9 cellular contexts compared by ENCODE assay signal in the genomic region with DNA sequence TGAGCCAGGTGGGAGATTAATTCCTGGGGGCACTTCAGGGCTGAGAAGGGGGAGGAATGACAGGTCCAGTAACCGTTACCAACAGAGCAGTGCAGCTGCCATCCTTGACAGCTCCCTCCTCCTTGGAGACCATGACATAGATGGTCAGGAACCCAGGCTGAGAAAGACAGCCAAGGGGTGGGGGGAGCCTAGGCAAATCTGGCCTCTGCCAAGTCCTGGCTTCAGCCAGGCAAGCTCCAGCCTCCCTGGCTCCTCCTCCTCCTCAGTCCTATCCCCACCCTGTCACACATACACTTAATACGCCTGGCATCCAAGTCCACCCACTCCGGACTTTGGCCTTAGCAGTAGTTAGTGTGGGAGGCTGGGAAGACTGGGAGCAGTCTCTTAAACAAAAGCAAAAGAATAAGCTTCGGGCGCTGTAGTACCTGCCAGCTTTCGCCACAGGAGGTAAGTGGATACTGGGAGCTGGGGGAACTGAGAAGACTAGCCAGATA. TPM values are rescaled to one million over a fixed set of nuclear protein-coding genes. Genes with fewer than 3 reads are reported as not detected.
DNase-seq lines count a peak whose midpoint lies in the region; ATAC-seq and TF ChIP-seq lines count a peak whose summit lies in the region.
"Had no signal": no experiment of that assay in that cellular context is flagged by ENCODE, and none has a peak within 500 bp of the region (broad histone marks: within the 10 kb centered on the region; RNA-seq: fewer than 3 reads in every experiment).

A gene with protein sequence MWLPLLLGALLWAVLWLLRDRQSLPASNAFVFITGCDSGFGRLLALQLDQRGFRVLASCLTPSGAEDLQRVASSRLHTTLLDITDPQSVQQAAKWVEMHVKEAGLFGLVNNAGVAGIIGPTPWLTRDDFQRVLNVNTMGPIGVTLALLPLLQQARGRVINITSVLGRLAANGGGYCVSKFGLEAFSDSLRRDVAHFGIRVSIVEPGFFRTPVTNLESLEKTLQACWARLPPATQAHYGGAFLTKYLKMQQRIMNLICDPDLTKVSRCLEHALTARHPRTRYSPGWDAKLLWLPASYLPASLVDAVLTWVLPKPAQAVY (plus strand): TSS at position 323 of the 494 bp plus-strand sequence. CDS start 792 bp downstream, outside the sequence.

- peaks cover 11% of the 10 kb centered on the region for H3K9me3 Mint-ChIP-seq in glutamatergic neuron (ENCODE audit: unreplicated experiment)
- no peaks in the 10 kb centered on the region for H3K9me3 Mint-ChIP-seq in activated T-cell treated with anti-CD3 and anti-CD28 coated beads, Interleukin-2, amount 50 U/mL, for 4 hours

- WGBS in heart right ventricle, 2 donors: 42 to 55% methylated on average over 6 of the region's 6 CpGs

- H3K27me3 Mint-ChIP-seq in T-helper 17 cell (no peaks in the 10 kb centered on the region), glutamatergic neuron (ENCODE audit: unreplicated experiment) (peaks cover 12% of the 10 kb centered on the region)
- peaks cover 2% of the 10 kb centered on the region for H3K27me3 Mint-ChIP-seq in activated T-cell treated with anti-CD3 and anti-CD28 coated beads, Interleukin-2, amount 50 U/mL, for 4 hours (ENCODE audit: low read depth)

- no peaks in the 10 kb centered on the region for H3K27me3 ChIP-seq in heart right ventricle

- H3K36me3 ChIP-seq in heart right ventricle: peaks cover 0 to 56% (median 11%) of the 10 kb centered on the region in 9 donors

- H3K4me1 ChIP-seq in heart right ventricle: peaks cover 33 to 87% (median 79%) of the 10 kb centered on the region in 9 donors

- peak within 1 kb of the TSS; percentile 5 to 97 (median 92) for H3K27ac ChIP-seq in heart right ventricle

- ATAC-seq in T-helper 17 cell (no peak), heart right ventricle (peak; percentile 31 to 72 (median 38)), GM18870 (IDR thresholded peaks at IDR 0.05; ENCODE audit: unreplicated experiment) (no peak)
- ATAC-seq in activated T-cell treated with anti-CD3 and anti-CD28 coated beads, Interleukin-2, amount 50 U/mL, for 4 hours: no peak

- DNase-seq in DMS 273 (lab: John Stamatoyannopoulos, UW; ENCODE audit: unreplicated experiment) (peak; percentile 85), T-helper 17 cell (no peak), heart right ventricle (peak in 1 of 2 donors; percentile 60), retinal pigment epithelial cell (ENCODE audit: low read depth) (no peak), glutamatergic neuron (no peak), RKO (ENCODE audit: low spot score) (no peak)
- no peak for DNase-seq in activated T-cell treated with anti-CD3 and anti-CD28 coated beads, Interleukin-2, amount 50 U/mL, for 4 hours
- DNase-seq: stimulated activated CD4-positive, alpha-beta T cell treated with anti-CD3 and anti-CD28 coated beads, Interleukin-4, amount 100 ng/mL, for 4 hours had no signal

- intact Hi-C loops in heart right ventricle (cut with DNase I): loop anchor here in 7 of 10 donors (2.0 to 5.0 kb wide), 5 partner anchors 37 to 63 kb away; a partner anchor contains a TSS

- TF ChIP-seq CTCF in heart right ventricle (IDR thresholded peaks at IDR 0.05) (no peak), retinal pigment epithelial cell (conservative IDR thresholded peaks at IDR 0.05; ENCODE audit: low read depth, low read length) (no peak), glutamatergic neuron (IDR thresholded peaks at IDR 0.05; ENCODE audit: partially characterized antibody, unreplicated experiment) (no peak)

- peak within 1 kb of the TSS; percentile 14 for H3K27ac Mint-ChIP-seq in T-helper 17 cell
- no peak within 1 kb of the TSS for H3K27ac Mint-ChIP-seq in glutamatergic neuron (ENCODE audit: unreplicated experiment)

- H3K4me3 Mint-ChIP-seq in T-helper 17 cell (no peak within 1 kb of the TSS), glutamatergic neuron (ENCODE audit: unreplicated experiment) (no peak within 1 kb of the TSS)
- H3K4me3 Mint-ChIP-seq in activated T-cell treated with anti-CD3 and anti-CD28 coated beads, Interleukin-2, amount 50 U/mL, for 4 hours: no peak within 1 kb of the TSS

- no peaks in the 10 kb centered on the region for H3K36me3 Mint-ChIP-seq in T-helper 17 cell (ENCODE audit: low read depth)
- H3K36me3 Mint-ChIP-seq in glutamatergic neuron (ENCODE audit: unreplicated experiment): no peaks in the 10 kb centered on the region
- peaks cover 4% of the 10 kb centered on the region for H3K36me3 Mint-ChIP-seq in activated T-cell treated with anti-CD3 and anti-CD28 coated beads, Interleukin-2, amount 50 U/mL, for 4 hours (ENCODE audit: insufficient read depth)

- H3K9me3 ChIP-seq in T-helper 17 cell (ENCODE audit: control insufficient read depth, low read length, poor library complexity, severe bottlenecking) (no peaks in the 10 kb centered on the region), heart right ventricle (no peaks in the 10 kb centered on the region)

- peak within 1 kb of the TSS in 2 of 10 donors; percentile 5 to 10 for H3K4me3 ChIP-seq in heart right ventricle
- H3K4me3 ChIP-seq in retinal pigment epithelial cell (ENCODE audit: low read length): peak within 1 kb of the TSS; percentile 33

- H3K4me1 Mint-ChIP-seq in T-helper 17 cell: peaks cover 25% of the 10 kb centered on the region
- H3K4me1 Mint-ChIP-seq in glutamatergic neuron (ENCODE audit: low read depth, unreplicated experiment): peaks cover 24% of the 10 kb centered on the region
- peaks cover 36% of the 10 kb centered on the region for H3K4me1 Mint-ChIP-seq in activated T-cell treated with anti-CD3 and anti-CD28 coated beads, Interleukin-2, amount 50 U/mL, for 4 hours (ENCODE audit: low read depth)

RNA-seq across cellular contexts. Expression of the gene that starts here (rescaled TPM):
- 10 to 100 TPM; 12.9 to 13.8 TPM for total RNA-seq in T-helper 17 cell
- 10 to 100 TPM in 6 of 10 donors, 1 to 10 TPM in 4; 4.9 to 25.9 (median 13.6) TPM for total RNA-seq in heart right ventricle
- 10 to 100 TPM; 40.1 to 54.5 TPM for polyA plus RNA-seq in heart right ventricle
- total RNA-seq in glutamatergic neuron (ENCODE audit: unreplicated experiment): 6.6 TPM
- 1 to 10 TPM; 3.9 to 7.4 (median 5.1) TPM for total RNA-seq in activated T-cell treated with anti-CD3 and anti-CD28 coated beads, Interleukin-2, amount 50 U/mL, for 4 hours

Comparison
In these comparisons a context has a peak if more than half of its experiments do, and no peak if none do; other contexts are left out.
1. ATAC-seq: peak in heart right ventricle (8 of 8); none in T-helper 17 cell (single experiment), activated T-cell treated with anti-CD3 and anti-CD28 coated beads, Interleukin-2, amount 50 U/mL, for 4 hours (0 of 2) and GM18870 (single experiment).